24 cellular contexts compared by ENCODE assay signal in genomic region chr5:78675956-78676727, GRCh38. TPM values are rescaled to one million over a fixed set of nuclear protein-coding genes. Genes with fewer than 3 reads are reported as not detected.
DNase-seq lines count a peak whose midpoint lies in the region; ATAC-seq, FAIRE-seq and TF ChIP-seq lines count a peak whose summit lies in the region.
"Had no signal": no experiment of that assay in that cellular context is flagged by ENCODE, and none has a peak within 500 bp of the region (broad histone marks: within the 10 kb centered on the region; RNA-seq: fewer than 3 reads in every experiment).

No MANE protein-coding gene starts in this region.

- in situ Hi-C loops in HepG2 (cut with HindIII; ENCODE audit: extremely low pct_ligation_motif_present, low pct_unique_long_range_greater_than_20kb): no loop called here
- in situ Hi-C loops in K562 (cut with MboI): no loop called here

- no peak for ATAC-seq in HepG2
- no peak for ATAC-seq in right lobe of liver
- no peak for ATAC-seq in K562
- ATAC-seq in mucosa of descending colon: peak; percentile 91
- ATAC-seq: CD8-positive, alpha-beta T cell; SK-N-SH treated with all-trans-retinoic acid at 6 μM for 48 hours had no signal

- H4K5ac ChIP-seq in mesendoderm (ENCODE audit: low read length): no peak overlapping the region

- intact Hi-C loops in HepG2 (cut with micrococcal nuclease; ENCODE audit: unreplicated experiment) (no loop called here), right lobe of liver (cut with DNase I) (no loop called here), K562 (cut with micrococcal nuclease) (no loop called here), mucosa of descending colon (cut with DNase I, micrococcal nuclease) (no loop called here), vagina (cut with DNase I) (no loop called here), breast epithelium (cut with DNase I; ENCODE audit: low total_unique reads) (no loop called here)

- CTCF ChIA-PET in HepG2 (lab: Yijun Ruan, JAX; ENCODE audit: low intra/inter-chr PET ratio, low total read pairs) (no interaction called here), K562 (lab: Yijun Ruan, JAX; ENCODE audit: low intra/inter-chr PET ratio) (no interaction called here)

- no peak overlapping the region for H3K4me2 ChIP-seq in HepG2 (ENCODE audit: low read depth, low read length)
- H3K4me2 ChIP-seq in K562 (ENCODE audit: insufficient read depth, low read length): no peak overlapping the region
- H3K4me2 ChIP-seq in mesendoderm (ENCODE audit: low read length): no peak overlapping the region
- H3K4me2 ChIP-seq: KMS-11 had no signal

- BruUV-seq in HepG2 (replicated peaks; lab: Mats Ljungman, UMichigan): no TSS peak
- no TSS peak for BruUV-seq in K562 (replicated peaks; lab: Mats Ljungman, UMichigan)

- no peak overlapping the region for H2AFZ ChIP-seq in HepG2 (ENCODE audit: low read length)
- H2AFZ ChIP-seq in K562 (ENCODE audit: low read depth, low read length): peak overlapping the region; percentile 57; the same call in 1 of the 2 replicates

- H3K56ac ChIP-seq in mesendoderm (ENCODE audit: low read length): no peak overlapping the region

- H2AK5ac ChIP-seq in mesendoderm (ENCODE audit: low read length): no peak overlapping the region

- H3K79me1 ChIP-seq in mesendoderm (ENCODE audit: low read length): no peaks in the 10 kb centered on the region

- no peak overlapping the region for H2BK120ac ChIP-seq in mesendoderm (ENCODE audit: low read depth, low read length)

- no peak overlapping the region for H3K4ac ChIP-seq in mesendoderm (ENCODE audit: low read depth, low read length)

- no peaks in the 10 kb centered on the region for H3K9me1 ChIP-seq in K562 (ENCODE audit: control insufficient read depth, insufficient read depth, low read length)

- H4K8ac ChIP-seq in mesendoderm (ENCODE audit: low read depth, low read length): no peak overlapping the region

- POLR2A ChIA-PET in HepG2 (lab: Yijun Ruan, JAX): no interaction called here
- POLR2A ChIA-PET in K562 (lab: Yijun Ruan, JAX): interaction anchor here (1.5 kb wide), 1 partner anchor 17 kb away, joined by 4 read pairs; no protein-coding TSS in a partner anchor

- H3K4me1 ChIP-seq in HepG2 (ENCODE audit: insufficient read depth, low read length) (peaks cover 47% of the 10 kb centered on the region), right lobe of liver (no peaks in the 10 kb centered on the region), K562 (replicated peaks in 1 of 2; ENCODE audit: control insufficient read depth in 2 of 2, insufficient read depth in 2 of 2, low read length in 2 of 2) (peaks cover 3 to 51% of the 10 kb centered on the region in 2 experiments; a peak in 4 of 5 replicates), mucosa of descending colon (ENCODE audit: low read depth) (peaks cover 28% of the 10 kb centered on the region), vagina (peaks cover 27% of the 10 kb centered on the region), mesendoderm (ENCODE audit: control insufficient read depth, low read depth, low read length) (no peaks in the 10 kb centered on the region), breast epithelium (no peaks in the 10 kb centered on the region)

- DNase-seq in HepG2 (ENCODE audit: low spot score): no peak
- no peak for DNase-seq in right lobe of liver
- DNase-seq in K562 (ENCODE audit: extremely low read depth in 1 of 4, low spot score in 3 of 4): no peak
- DNase-seq in mucosa of descending colon: peak in 1 of 3 donors; percentile 64
- DNase-seq in vagina (ENCODE audit: extremely low spot score in 2 of 2): no peak
- no peak for DNase-seq in mesendoderm
- DNase-seq in breast epithelium (ENCODE audit: low spot score in 2 of 2): no peak
- DNase-seq in stimulated activated CD4-positive, alpha-beta T cell treated with anti-CD3 and anti-CD28 coated beads, Interleukin-2, amount 100 ng/mL, for 48 hours: no peak
- DNase-seq: 8988T; AML-193; C1 segment of cervical spinal cord; Calu3; CD8-positive, alpha-beta T cell; DMS153; GDM1; GOT3; NCI-H1694 treated with DMSO at 0.1 percent for 48 hours; NCI-H2081 treated with DMSO at 0.1 percent for 48 hours; NCI-H2171 treated with DMSO at 0.1 percent for 48 hours; NCI-H524 treated with DMSO at 0.1 percent for 48 hours; NCI-H82; RPMI8226 had no signal

- H3K36me3 ChIP-seq in HepG2 (replicated peaks in 1 of 2; ENCODE audit: control insufficient read depth in 1 of 2, insufficient read depth in 2 of 2, low read length in 2 of 2) (no peaks in the 10 kb centered on the region), right lobe of liver (no peaks in the 10 kb centered on the region), K562 (ENCODE audit: control insufficient read depth, insufficient read depth, low read length) (no peaks in the 10 kb centered on the region), mucosa of descending colon (ENCODE audit: low read depth) (no peaks in the 10 kb centered on the region), vagina (no peaks in the 10 kb centered on the region), mesendoderm (ENCODE audit: control insufficient read depth, insufficient read depth, low read length) (no peaks in the 10 kb centered on the region), breast epithelium (no peaks in the 10 kb centered on the region)

- 50% methylated on average over 6 of the region's 6 CpGs for WGBS in HepG2 (ENCODE audit: low lambda C conversion rate)
- WGBS in right lobe of liver (ENCODE audit: insufficient coverage, low coverage, low lambda C conversion rate, missing lambda C conversion rate): 83% methylated on average over 6 of the region's 6 CpGs
- WGBS in K562 (ENCODE audit: insufficient coverage, low coverage, missing lambda C conversion rate): 44% methylated on average over 6 of the region's 6 CpGs
- WGBS in mesendoderm (ENCODE audit: extremely low coverage, insufficient coverage, low lambda C conversion rate): no CpG with 5 or more reads among the region's 6 CpGs

- H3K18ac ChIP-seq in mesendoderm (ENCODE audit: low read length): no peak overlapping the region

- H3K79me2 ChIP-seq in HepG2 (ENCODE audit: insufficient read depth, low read length) (no peaks in the 10 kb centered on the region), K562 (ENCODE audit: control insufficient read depth, insufficient read depth, low read length) (no peaks in the 10 kb centered on the region), mesendoderm (ENCODE audit: control insufficient read depth, insufficient read depth, low read length) (no peaks in the 10 kb centered on the region)

- FAIRE-seq in HepG2 (lab: Jason Lieb, UNC) (no peak), K562 (lab: Jason Lieb, UNC) (no peak)

- no peak overlapping the region for H3K4me3 ChIP-seq in HepG2 (replicated peaks in 1 of 3; ENCODE audit: insufficient read depth in 1 of 3, low read depth in 2 of 3, low read length in 3 of 3)
- no peak overlapping the region for H3K4me3 ChIP-seq in right lobe of liver
- no peak overlapping the region for H3K4me3 ChIP-seq in K562
- H3K4me3 ChIP-seq in mucosa of descending colon: no peak overlapping the region
- no peak overlapping the region for H3K4me3 ChIP-seq in vagina
- H3K4me3 ChIP-seq in mesendoderm (ENCODE audit: low read length): no peak overlapping the region
- H3K4me3 ChIP-seq in breast epithelium: no peak overlapping the region

- no peak for TF ChIP-seq EP300 in HepG2 (IDR thresholded peaks at IDR 0.05; ENCODE audit: low read depth in 2 of 2, low read length in 2 of 2)
- no peak for TF ChIP-seq EP300 in HepG2 (CRISPR knock-in tag; IDR thresholded peaks at IDR 0.05; ENCODE audit: borderline replicate concordance)
- no peak for TF ChIP-seq EP300 in K562 (IDR thresholded peaks at IDR 0.05; ENCODE audit: low read length)

- no peak overlapping the region for H3K23ac ChIP-seq in mesendoderm (ENCODE audit: low read length)

- no peak for TF ChIP-seq CTCF in HepG2 (CRISPR knock-in tag; IDR thresholded peaks at IDR 0.05)
- no peak for TF ChIP-seq CTCF in right lobe of liver (IDR thresholded peaks at IDR 0.05)
- TF ChIP-seq CTCF in K562 (IDR thresholded peaks at IDR 0.05 in 2 of 3, conservative IDR thresholded peaks at IDR 0.05 in 1 of 3; ENCODE audit: insufficient read depth in 2 of 3, low read depth in 1 of 3, low read length in 3 of 3): no peak
- TF ChIP-seq CTCF in mucosa of descending colon (IDR thresholded peaks at IDR 0.05): no peak
- no peak for TF ChIP-seq CTCF in vagina (IDR thresholded peaks at IDR 0.05)
- no peak for TF ChIP-seq CTCF in breast epithelium (IDR thresholded peaks at IDR 0.05)

- H3K9ac ChIP-seq in HepG2 (ENCODE audit: insufficient read depth, low read depth, low read length): no peak overlapping the region
- no peak overlapping the region for H3K9ac ChIP-seq in K562 (ENCODE audit: insufficient read depth in 1 of 2, low read depth in 2 of 2, low read length in 2 of 2)
- no peak overlapping the region for H3K9ac ChIP-seq in mesendoderm (ENCODE audit: low read length)
- H3K9ac ChIP-seq: KMS-11 had no signal

- TF ChIP-seq RAD21 in HepG2 (CRISPR knock-in tag; IDR thresholded peaks at IDR 0.05): no peak
- no peak for TF ChIP-seq RAD21 in K562 (CRISPR knock-in tag; conservative IDR thresholded peaks at IDR 0.05 in 1 of 2, IDR thresholded peaks at IDR 0.05 in 1 of 2)

- TF ChIP-seq POLR2A in HepG2 (IDR thresholded peaks at IDR 0.05; ENCODE audit: insufficient read depth in 1 of 2, low read depth in 2 of 2, low read length in 2 of 2): no peak
- TF ChIP-seq POLR2A in right lobe of liver (IDR thresholded peaks at IDR 0.05): no peak
- no peak for TF ChIP-seq POLR2A in K562 (conservative IDR thresholded peaks at IDR 0.05)
- no peak for TF ChIP-seq POLR2A in vagina (IDR thresholded peaks at IDR 0.05)
- TF ChIP-seq POLR2A in breast epithelium (IDR thresholded peaks at IDR 0.05): no peak

- H3K27ac ChIP-seq in HepG2 (ENCODE audit: extremely low read length, insufficient read depth, low read length) (no peak overlapping the region), right lobe of liver (no peak overlapping the region), K562 (ENCODE audit: extremely low read depth, low read depth, low read length) (no peak overlapping the region), vagina (peak overlapping the region; percentile 38), mesendoderm (ENCODE audit: low read depth, low read length) (no peak overlapping the region), breast epithelium (peak overlapping the region in 1 of 2 donors; percentile 17)
- H3K27ac ChIP-seq: KMS-11 had no signal

- H2BK5ac ChIP-seq in mesendoderm (ENCODE audit: low read length): no peak overlapping the region

- H4K20me1 ChIP-seq in HepG2 (ENCODE audit: insufficient read depth, low read length) (no peaks in the 10 kb centered on the region), K562 (replicated peaks; ENCODE audit: control insufficient read depth, insufficient read depth, low read length) (no peaks in the 10 kb centered on the region)

- H3K9me3 ChIP-seq in HepG2 (ENCODE audit: low read length): no peaks in the 10 kb centered on the region
- H3K9me3 ChIP-seq in right lobe of liver: no peaks in the 10 kb centered on the region
- no peaks in the 10 kb centered on the region for H3K9me3 ChIP-seq in K562 (replicated peaks; ENCODE audit: control insufficient read depth, insufficient read depth, low read depth, low read length)
- H3K9me3 ChIP-seq in mucosa of descending colon: no peaks in the 10 kb centered on the region
- no peaks in the 10 kb centered on the region for H3K9me3 ChIP-seq in vagina
- H3K9me3 ChIP-seq in breast epithelium: no peaks in the 10 kb centered on the region

- H2BK15ac ChIP-seq in mesendoderm (replicated peaks; ENCODE audit: low read depth): no peak overlapping the region

- H3K27me3 ChIP-seq in HepG2 (ENCODE audit: control insufficient read depth in 1 of 2, insufficient read depth in 2 of 2, low read length in 2 of 2): no peaks in the 10 kb centered on the region
- H3K27me3 ChIP-seq in right lobe of liver: no peaks in the 10 kb centered on the region
- H3K27me3 ChIP-seq in K562 (ENCODE audit: control insufficient read depth in 2 of 2, insufficient read depth in 2 of 2, low read length in 2 of 2): no peaks in the 10 kb centered on the region
- no peaks in the 10 kb centered on the region for H3K27me3 ChIP-seq in vagina
- no peaks in the 10 kb centered on the region for H3K27me3 ChIP-seq in mesendoderm (ENCODE audit: insufficient read depth, low read length, poor library complexity)
- no peaks in the 10 kb centered on the region for H3K27me3 ChIP-seq in breast epithelium

RNA-seq across cellular contexts. Expression of gene LHFPL2, which starts 27.6 kb away (rescaled TPM):
- 20.0 TPM in 2 replicates for total RNA-seq in HepG2 (2016; rRNA removed; fragmentation: Illumina TruSeq; extraction: Trizol)
- total RNA-seq in HepG2 (2016; cell fraction: cytosol; rRNA removed; fragmentation: Illumina TruSeq; extraction: Trizol; ENCODE audit: low read depth): 9.3 and 10.4 TPM in 2 replicates
- 18.6 and 20.5 TPM in 2 replicates for total RNA-seq in HepG2 (2016; cell fraction: insoluble cytoplasmic fraction; rRNA removed; fragmentation: Illumina TruSeq; extraction: Trizol)
- total RNA-seq in HepG2 (2016; cell fraction: membrane; rRNA removed; fragmentation: Illumina TruSeq; extraction: Trizol): 15.5 and 16.5 TPM in 2 replicates
- 29.5 and 30.3 TPM in 2 replicates for total RNA-seq in HepG2 (2016; cell fraction: nucleus; rRNA removed; fragmentation: Illumina TruSeq; extraction: Trizol)
- 6.0 and 6.3 TPM in 2 replicates for polyA plus RNA-seq in HepG2 (2011; rRNA removed)
- 4.6 and 6.5 TPM in 2 replicates for polyA plus RNA-seq in HepG2 (2011; cell fraction: cytosol; rRNA removed)
- polyA plus RNA-seq in HepG2 (2011; cell fraction: nucleus; rRNA removed): 8.6 and 9.9 TPM in 2 replicates
- 9.2 and 12.5 TPM in 2 replicates for polyA plus RNA-seq in HepG2 (2012)
- 1.4 and 1.7 TPM in 2 replicates for polyA plus RNA-seq in HepG2 (2016; cell fraction: cytosol; fragmentation: Illumina TruSeq; extraction: Trizol; ENCODE audit: low read depth)
- 12.6 and 13.6 TPM in 2 replicates for polyA plus RNA-seq in HepG2 (2016; cell fraction: insoluble cytoplasmic fraction; fragmentation: Illumina TruSeq; extraction: Trizol; ENCODE audit: low read depth)
- polyA plus RNA-seq in HepG2 (2016; cell fraction: membrane; fragmentation: Illumina TruSeq; extraction: Trizol; ENCODE audit: low read depth): 5.8 and 5.9 TPM in 2 replicates
- polyA plus RNA-seq in HepG2 (2016; cell fraction: nucleus; fragmentation: Illumina TruSeq; extraction: Trizol; ENCODE audit: insufficient read depth, low read depth): 26.4 and 29.4 TPM in 2 replicates
- 9.6 and 24.5 TPM in 2 replicates for polyA minus RNA-seq in HepG2 (2011; rRNA and poly(A)+ RNA removed; ENCODE audit: low replicate concordance)
- polyA minus RNA-seq in HepG2 (2011; cell fraction: cytosol; rRNA and poly(A)+ RNA removed): 13.1 and 14.4 TPM in 2 replicates
- 23.7 and 26.4 TPM in 2 replicates for polyA minus RNA-seq in HepG2 (2011; cell fraction: nucleus; rRNA and poly(A)+ RNA removed)
- total RNA-seq in right lobe of liver: 10 to 100 TPM in 1 of 6 experiments, 1 to 10 TPM in 5; 2.6 to 11.8 (median 4.3) TPM
- total RNA-seq in K562 (2011; cell fraction: chromatin; rRNA removed; ENCODE audit: low replicate concordance): 9.1 and 15.2 TPM in 2 replicates
- 7.2 and 7.5 TPM in 2 replicates for total RNA-seq in K562 (2011; cell fraction: nucleolus; rRNA removed)
- total RNA-seq in K562 (2011; cell fraction: nucleoplasm; rRNA removed): 8.7 and 12.7 TPM in 2 replicates
- total RNA-seq in K562 (2014; rRNA removed): 4.1 and 5.2 TPM in 2 replicates
- 6.4 and 6.6 TPM in 2 replicates for total RNA-seq in K562 (2014; rRNA removed; fragmentation: Illumina TruSeq; extraction: Trizol)
- total RNA-seq in K562 (2015; rRNA removed; fragmentation: Illumina TruSeq; extraction: Trizol): 5.1 and 5.2 TPM in 2 replicates
- total RNA-seq in K562 (2021): 6.6 TPM in 2 replicates
- 1.9 and 4.6 TPM in 2 replicates for polyA plus RNA-seq in K562 (2011; rRNA removed)
- polyA plus RNA-seq in K562 (2011; cell fraction: cytosol; rRNA removed): 1.6 and 3.6 TPM in 2 replicates
- 1.8 and 5.6 TPM in 2 replicates for polyA plus RNA-seq in K562 (2011; cell fraction: nucleus; rRNA removed)
- 3.7 and 6.0 TPM in 2 replicates for polyA plus RNA-seq in K562 (2012)
- 4.8 and 5.6 TPM in 2 replicates for polyA plus RNA-seq in K562 (2014; fragmentation: Illumina TruSeq; extraction: Trizol)
- polyA plus RNA-seq in K562 (2014; fragmentation: Nextera tagmentation; extraction: Ambion mirVana): 1 to 10 TPM; 1.0 to 1.6 TPM
- 3.7 TPM in 2 replicates for polyA plus RNA-seq in K562 (2014; rRNA removed)
- 6.7 and 11.2 TPM in 2 replicates for polyA minus RNA-seq in K562 (2011; rRNA and poly(A)+ RNA removed)
- 5.9 and 9.2 TPM in 2 replicates for polyA minus RNA-seq in K562 (2011; cell fraction: cytosol; rRNA and poly(A)+ RNA removed)
- 6.6 and 7.4 TPM in 2 replicates for polyA minus RNA-seq in K562 (2011; cell fraction: nucleus; rRNA and poly(A)+ RNA removed)
- 10 to 100 TPM; 44.8 to 63.6 (median 50.2) TPM for total RNA-seq in mucosa of descending colon
- total RNA-seq in vagina: 24.8 TPM
- polyA plus RNA-seq in mesendoderm (2013, experiment 1 of 2): 14.7 TPM
- polyA plus RNA-seq in mesendoderm (2013, experiment 2 of 2): 15.2 TPM
- 10 to 100 TPM; 36.8 to 61.8 (median 41.3) TPM for total RNA-seq in breast epithelium

Comparison
In these comparisons a context has a peak if more than half of its experiments do, and no peak if none do; other contexts are left out.
1. Of the 241 proteins assayed by ChIP-seq in both HepG2 and K562: peak only in HepG2: none; only in K562: ZNF589; in both: none; in neither: 239; mixed calls (peak in some experiments, not most) for 1.